Comparison of ENCODE assay signal across 18 cellular contexts in genomic region chr12:19113464-19113863, GRCh38. TPM values are rescaled to one million over a fixed set of nuclear protein-coding genes. Genes with fewer than 3 reads are reported as not detected.
DNase-seq lines count a peak whose midpoint lies in the region; ATAC-seq, FAIRE-seq and TF ChIP-seq lines count a peak whose summit lies in the region.
"Had no signal": no experiment of that assay in that cellular context is flagged by ENCODE, and none has a peak within 500 bp of the region (broad histone marks: within the 10 kb centered on the region; RNA-seq: fewer than 3 reads in every experiment).

No MANE protein-coding gene starts in this region.

- H3K27me3 Mint-ChIP-seq in GM23338 (ENCODE audit: insufficient read depth, low read depth, poor library complexity) (peaks cover 4% of the 10 kb centered on the region), H9 (ENCODE audit: low read depth) (no peaks in the 10 kb centered on the region)

- no peak overlapping the region for H4K91ac ChIP-seq in H9 (ENCODE audit: insufficient read length, low read depth, low read length)

- no peak overlapping the region for H2BK12ac ChIP-seq in H9 (ENCODE audit: insufficient read length, low read depth, low read length)

- H3K4me2 ChIP-seq in GM23338: no peak overlapping the region
- H3K4me2 ChIP-seq in H9 (ENCODE audit: insufficient read depth, insufficient read length, low read length): no peak overlapping the region
- no peak overlapping the region for H3K4me2 ChIP-seq in K562 (ENCODE audit: insufficient read depth, low read length)

- H3K36me3 ChIP-seq in GM23338 (ENCODE audit: insufficient read depth): no peaks in the 10 kb centered on the region
- no peaks in the 10 kb centered on the region for H3K36me3 ChIP-seq in K562 (ENCODE audit: control insufficient read depth, insufficient read depth, low read length)

- H3K4me3 ChIP-seq in GM23338 (no peak overlapping the region), K562 (no peak overlapping the region)

- H2AFZ ChIP-seq in GM23338 (peak overlapping the region; percentile 44; the same call in 1 of the 2 replicates), H9 (ENCODE audit: low read length) (no peak overlapping the region), K562 (ENCODE audit: low read depth, low read length) (no peak overlapping the region)

- H3K4me1 ChIP-seq in GM23338 (ENCODE audit: insufficient read depth) (peaks cover 6% of the 10 kb centered on the region; the same call in 1 of the 2 replicates), H9 (ENCODE audit: insufficient read depth, low read length) (no peaks in the 10 kb centered on the region), K562 (replicated peaks in 1 of 2; ENCODE audit: control insufficient read depth in 2 of 2, insufficient read depth in 2 of 2, low read length in 2 of 2) (no peaks in the 10 kb centered on the region)

- no peaks in the 10 kb centered on the region for H3K79me1 ChIP-seq in H9 (ENCODE audit: insufficient read depth, low read depth, low read length, poor library complexity, severe bottlenecking)

- H3K14ac ChIP-seq in H9 (ENCODE audit: insufficient read depth, low read length): no peak overlapping the region

- H3K27ac ChIP-seq in GM23338 (ENCODE audit: low read depth): no peak overlapping the region
- H3K27ac ChIP-seq in H9 (ENCODE audit: insufficient read length, low read depth, low read length): no peak overlapping the region
- no peak overlapping the region for H3K27ac ChIP-seq in K562 (ENCODE audit: extremely low read depth, low read depth, low read length)

- H2BK20ac ChIP-seq in H9 (ENCODE audit: low read depth, low read length, poor library complexity, severe bottlenecking): peak overlapping the region; percentile 75

- H2BK5ac ChIP-seq in H9 (ENCODE audit: insufficient read length, low read length): no peak overlapping the region

- H2BK120ac ChIP-seq in H9 (ENCODE audit: low read depth, low read length, poor library complexity, severe bottlenecking): no peak overlapping the region

- H3K27me3 ChIP-seq in GM23338 (ENCODE audit: insufficient read depth) (no peaks in the 10 kb centered on the region), H9 (ENCODE audit: insufficient read depth, low read length) (no peaks in the 10 kb centered on the region), K562 (ENCODE audit: control insufficient read depth in 2 of 2, insufficient read depth in 2 of 2, low read length in 2 of 2) (no peaks in the 10 kb centered on the region)

- H3K36me3 Mint-ChIP-seq in GM23338 (ENCODE audit: low read depth): no peaks in the 10 kb centered on the region; the same call in 2 of the 3 replicates
- 0 out of 7 replicates have a peak, but pooled peaks cover 0 to 2% (median 0%) of the 10 kb centered on the region in 3 experiments for H3K36me3 Mint-ChIP-seq in H9 (ENCODE audit: insufficient read depth in 1 of 3, low read depth in 3 of 3)
- H3K36me3 Mint-ChIP-seq: CD4-positive, alpha-beta memory T cell had no signal

- no CpG with 5 or more reads among the region's 3 CpGs for WGBS in H9 (ENCODE audit: extremely low coverage, insufficient read length, low lambda C conversion rate)
- WGBS in K562 (ENCODE audit: insufficient coverage, low coverage, missing lambda C conversion rate): 34% methylated on average over 2 of the region's 3 CpGs

- TF ChIP-seq RAD21 in K562 (CRISPR knock-in tag; conservative IDR thresholded peaks at IDR 0.05 in 1 of 2, IDR thresholded peaks at IDR 0.05 in 1 of 2): no peak

- no peaks in the 10 kb centered on the region for H3K9me1 ChIP-seq in K562 (ENCODE audit: control insufficient read depth, insufficient read depth, low read length)

- H3K4me1 Mint-ChIP-seq in GM23338: peaks cover 4% of the 10 kb centered on the region
- H3K4me1 Mint-ChIP-seq in H9: peaks cover 4 to 6% of the 10 kb centered on the region in 2 experiments
- H3K4me1 Mint-ChIP-seq: CD4-positive, alpha-beta memory T cell had no signal

- H3K27ac Mint-ChIP-seq in GM23338 (no peak overlapping the region), H9 (0 out of 7 replicates have a peak overlapping the region, but pooled peaks of 1 of the 3 experiments have one; percentile 74)
- H3K27ac Mint-ChIP-seq: CD4-positive, alpha-beta memory T cell had no signal

- in situ Hi-C loops in K562 (cut with MboI): no loop called here

- no peak for TF ChIP-seq POLR2A in K562 (conservative IDR thresholded peaks at IDR 0.05)

- H3K23ac ChIP-seq in H9 (ENCODE audit: insufficient read length, low read depth, low read length): no peak overlapping the region

- no peak for FAIRE-seq in K562 (lab: Jason Lieb, UNC)
- FAIRE-seq: GM12891, GM18507 had no signal

- H4K20me1 ChIP-seq in GM23338 (replicated peaks; ENCODE audit: insufficient read depth): no peaks in the 10 kb centered on the region
- no peaks in the 10 kb centered on the region for H4K20me1 ChIP-seq in H9 (ENCODE audit: control insufficient read depth, insufficient read depth, insufficient read length)
- no peaks in the 10 kb centered on the region for H4K20me1 ChIP-seq in K562 (replicated peaks; ENCODE audit: control insufficient read depth, insufficient read depth, low read length)

- BruUV-seq in K562 (replicated peaks; lab: Mats Ljungman, UMichigan): no TSS peak

- H4K5ac ChIP-seq in H9 (ENCODE audit: insufficient read length, low read depth, low read length): no peak overlapping the region

- no peak for TF ChIP-seq EP300 in K562 (IDR thresholded peaks at IDR 0.05; ENCODE audit: low read length)

- DNase-seq in GM23338 (ENCODE audit: low spot score) (no peak), H9 (no peak), K562 (ENCODE audit: extremely low read depth in 1 of 4, low spot score in 3 of 4) (no peak), NCI-H2029 (lab: John Stamatoyannopoulos, UW) (no peak), activated gamma-delta T cell (lab: John Stamatoyannopoulos, UW) (no peak), SHP77 treated with DMSO at 0.1 percent for 48 hours (lab: John Stamatoyannopoulos, UW) (no peak)
- DNase-seq: C1 segment of cervical spinal cord; Calu3; CD4-positive, alpha-beta memory T cell; COR-L47; DMS53; DMS79 treated with DMSO at 0.1 percent for 48 hours; GF-D8; GOT3; H7 had no signal

- no peak overlapping the region for H3T11ph ChIP-seq in H9 (ENCODE audit: low read length)

- no peak overlapping the region for H3K56ac ChIP-seq in H9 (ENCODE audit: insufficient read length, low read depth, low read length)

- POLR2A ChIA-PET in K562 (lab: Yijun Ruan, JAX): no interaction called here

- CTCF ChIA-PET in K562 (lab: Yijun Ruan, JAX; ENCODE audit: low intra/inter-chr PET ratio): no interaction called here

- H3K79me2 ChIP-seq in GM23338 (replicated peaks; ENCODE audit: insufficient read depth) (no peaks in the 10 kb centered on the region), H9 (ENCODE audit: insufficient read depth, low read length) (no peaks in the 10 kb centered on the region), K562 (ENCODE audit: control insufficient read depth, insufficient read depth, low read length) (no peaks in the 10 kb centered on the region)

- H3K4me3 Mint-ChIP-seq in GM23338 (no peak overlapping the region), H9 (no peak overlapping the region)
- H3K4me3 Mint-ChIP-seq: CD4-positive, alpha-beta memory T cell had no signal

- no peaks in the 10 kb centered on the region for H3K23me2 ChIP-seq in H9 (ENCODE audit: insufficient read length, low read depth, low read length, poor library complexity, severe bottlenecking)

- no peaks in the 10 kb centered on the region for H3F3A ChIP-seq in GM23338 (replicated peaks; ENCODE audit: low read depth)

- no peaks in the 10 kb centered on the region for H3K9me2 ChIP-seq in GM23338 (ENCODE audit: insufficient read depth)

- H3K9me3 Mint-ChIP-seq in GM23338 (no peaks in the 10 kb centered on the region), H9 (no peaks in the 10 kb centered on the region; a peak in 1 of 5 replicates)
- H3K9me3 Mint-ChIP-seq: CD4-positive, alpha-beta memory T cell had no signal

- no peak for TF ChIP-seq CTCF in GM23338 (conservative IDR thresholded peaks at IDR 0.05; ENCODE audit: low read depth in 2 of 2)
- TF ChIP-seq CTCF in H9 (conservative IDR thresholded peaks at IDR 0.05): no peak
- no peak for TF ChIP-seq CTCF in K562 (IDR thresholded peaks at IDR 0.05 in 2 of 3, conservative IDR thresholded peaks at IDR 0.05 in 1 of 3; ENCODE audit: insufficient read depth in 2 of 3, low read depth in 1 of 3, low read length in 3 of 3)

- H2AK5ac ChIP-seq in H9 (ENCODE audit: insufficient read length, low read length): no peak overlapping the region

- no peak overlapping the region for H3K18ac ChIP-seq in H9 (ENCODE audit: insufficient read length, low read depth, low read length)

- H3K9me3 ChIP-seq in H9 (ENCODE audit: control insufficient read depth, low read depth, low read length) (no peaks in the 10 kb centered on the region), K562 (replicated peaks; ENCODE audit: control insufficient read depth, insufficient read depth, low read depth, low read length) (no peaks in the 10 kb centered on the region)

- no peak for ATAC-seq in GM23338
- no peak; the same call in 2 of the 3 replicates for ATAC-seq in K562
- ATAC-seq: HCT116 had no signal

- H4K8ac ChIP-seq in H9 (replicated peaks; ENCODE audit: insufficient read length, low read depth, low read length): no peak overlapping the region

- H2BK15ac ChIP-seq in H9 (ENCODE audit: low read depth, low read length): no peak overlapping the region

- intact Hi-C loops in K562 (cut with micrococcal nuclease): no loop called here

- H3K9ac ChIP-seq in H9 (ENCODE audit: extremely low read depth, insufficient read length, low read length) (no peak overlapping the region), K562 (ENCODE audit: insufficient read depth in 1 of 2, low read depth in 2 of 2, low read length in 2 of 2) (no peak overlapping the region)

- H3K4ac ChIP-seq in H9 (ENCODE audit: low read depth, low read length): no peak overlapping the region

RNA-seq across cellular contexts. Expression of gene PLEKHA5, which starts 16.1 kb away (rescaled TPM):
- total RNA-seq in GM23338 (2014; rRNA removed; shearing (Covaris generic)): 81.8 and 82.8 TPM in 2 replicates
- polyA plus RNA-seq in GM23338 (2016; fragmentation: Nextera tagmentation; extraction: Ambion mirVana) (79.9 and 112 TPM in 2 replicates), K562 (2011; rRNA removed) (11.2 and 12.4 TPM in 2 replicates), K562 (2014; fragmentation: Illumina TruSeq; extraction: Trizol) (18.5 and 21.2 TPM in 2 replicates), K562 (2014; fragmentation: Nextera tagmentation; extraction: Ambion mirVana) (1 to 10 TPM; 7.2 to 7.3 TPM), K562 (2014; rRNA removed) (10.6 and 17.4 TPM in 2 replicates)
- total RNA-seq in H9 (2021) (82.5 and 86.7 TPM in 2 replicates), K562 (2014; rRNA removed) (16.6 and 18.0 TPM in 2 replicates), K562 (2014; rRNA removed; fragmentation: Illumina TruSeq; extraction: Trizol) (26.2 and 30.7 TPM in 2 replicates), K562 (2015; rRNA removed; fragmentation: Illumina TruSeq; extraction: Trizol) (24.8 and 25.7 TPM in 2 replicates), K562 (2021) (16.4 and 18.6 TPM in 2 replicates)
- 25.1 and 105 TPM in 2 replicates for total RNA-seq in K562 (2011; cell fraction: chromatin; rRNA removed; ENCODE audit: low replicate concordance)
- total RNA-seq in K562 (2011; cell fraction: nucleolus; rRNA removed): 15.2 and 21.3 TPM in 2 replicates
- total RNA-seq in K562 (2011; cell fraction: nucleoplasm; rRNA removed): 38.1 and 79.3 TPM in 2 replicates
- polyA plus RNA-seq in K562 (2011; cell fraction: cytosol; rRNA removed): 2.5 and 5.6 TPM in 2 replicates
- 10.3 and 11.5 TPM in 2 replicates for polyA plus RNA-seq in K562 (2011; cell fraction: nucleus; rRNA removed)
- polyA plus RNA-seq in K562 (2012): 10.1 and 14.7 TPM in 2 replicates
- 20.5 and 34.9 TPM in 2 replicates for polyA minus RNA-seq in K562 (2011; rRNA and poly(A)+ RNA removed)
- 6.1 and 9.3 TPM in 2 replicates for polyA minus RNA-seq in K562 (2011; cell fraction: cytosol; rRNA and poly(A)+ RNA removed)
- polyA minus RNA-seq in K562 (2011; cell fraction: nucleus; rRNA and poly(A)+ RNA removed): 19.9 and 34.1 TPM in 2 replicates
